In genomic region chr5:172939561-172939960, GRCh38 we compare ENCODE assay signal across 1 cellular context.
TF ChIP-seq lines count a peak whose summit lies in the region.

No MANE protein-coding gene starts in this region.

TF ChIP-seq in K562, 482 proteins besides CTCF, POLR2A, EP300 and RAD21 (continued from another document):
- no peak for TF ChIP-seq RERE (CRISPR knock-in tag; IDR thresholded peaks at IDR 0.05; ENCODE audit: borderline replicate concordance)
- TF ChIP-seq CSDE1 (IDR thresholded peaks at IDR 0.05) = 0 out of 4 replicates have a peak, but pooled peaks of 1 of the 2 experiments have one; percentile 24
- 0 out of 2 replicates have a peak, but pooled peaks have one; percentile 26 for TF ChIP-seq MAX (CRISPR knock-in tag; IDR thresholded peaks at IDR 0.05)
- no peak for TF ChIP-seq PKNOX1 (IDR thresholded peaks at IDR 0.05)
